Comparison of ENCODE assay signal across 8 cellular contexts in genomic region chr12:47705571-47706425, GRCh38. TPM values are rescaled to one million over a fixed set of nuclear protein-coding genes. Genes with fewer than 3 reads are reported as not detected.
DNase-seq lines count a peak whose midpoint lies in the region; ATAC-seq, FAIRE-seq and TF ChIP-seq lines count a peak whose summit lies in the region.

Gene RPAP3 (minus strand): TSS chr12:47706030. CDS start chr12:47702840, 3,190 bp downstream.

- peak; percentile 85 for FAIRE-seq in HTR-8/SVneo (lab: Jason Lieb, UNC)

- H2BK120ac ChIP-seq in mesendoderm (ENCODE audit: low read depth, low read length): no peak within 1 kb of the TSS

- peak; percentile 77 for TF ChIP-seq CTCF in endodermal cell (conservative IDR thresholded peaks at IDR 0.05)

- H3K4me3 Mint-ChIP-seq in activated CD8-positive, alpha-beta memory T cell treated with anti-CD3 and anti-CD28 coated beads, Interleukin-2, amount 10 ng/mL, durations not matched to agents 7 days and 5 days: peak within 1 kb of the TSS; percentile 87
- H3K4me3 Mint-ChIP-seq in endodermal cell: peak within 1 kb of the TSS; percentile 83

- no peak within 1 kb of the TSS for H2BK5ac ChIP-seq in mesendoderm (ENCODE audit: low read length)

- no peak within 1 kb of the TSS for H2BK15ac ChIP-seq in mesendoderm (replicated peaks; ENCODE audit: low read depth)

- peak within 1 kb of the TSS; percentile 99 for H3K56ac ChIP-seq in mesendoderm (ENCODE audit: low read length)

- no peak within 1 kb of the TSS for H2AK5ac ChIP-seq in mesendoderm (ENCODE audit: low read length)

- H3K27ac ChIP-seq in endodermal cell (ENCODE audit: low read depth, low read length) (peak within 1 kb of the TSS; percentile 51), mesendoderm (ENCODE audit: low read depth, low read length) (peak within 1 kb of the TSS; percentile 41)

- no peak within 1 kb of the TSS for H3K23ac ChIP-seq in mesendoderm (ENCODE audit: low read length)

- H3K4me1 Mint-ChIP-seq in activated CD8-positive, alpha-beta memory T cell treated with anti-CD3 and anti-CD28 coated beads, Interleukin-2, amount 10 ng/mL, durations not matched to agents 7 days and 5 days: peaks cover 55% of the 10 kb centered on the region
- peaks cover 16% of the 10 kb centered on the region for H3K4me1 Mint-ChIP-seq in endodermal cell

- no peaks in the 10 kb centered on the region for H3K9me3 Mint-ChIP-seq in activated CD8-positive, alpha-beta memory T cell treated with anti-CD3 and anti-CD28 coated beads, Interleukin-2, amount 10 ng/mL, durations not matched to agents 7 days and 5 days (ENCODE audit: low read depth)
- H3K9me3 Mint-ChIP-seq in endodermal cell: no peaks in the 10 kb centered on the region

- peak within 1 kb of the TSS; percentile 28 for H3K4me2 ChIP-seq in mesendoderm (ENCODE audit: low read length)

- H3K9me3 ChIP-seq in NT2/D1 (ENCODE audit: insufficient read depth, low read length) (no peaks in the 10 kb centered on the region), endodermal cell (ENCODE audit: control insufficient read depth, low read length) (no peaks in the 10 kb centered on the region)

- H3K4me3 ChIP-seq in NT2/D1 (ENCODE audit: insufficient read length, low read depth): peak within 1 kb of the TSS; percentile 72
- H3K4me3 ChIP-seq in endodermal cell (ENCODE audit: low read length): peak within 1 kb of the TSS; percentile 87
- H3K4me3 ChIP-seq in mesendoderm (ENCODE audit: low read length): peak within 1 kb of the TSS; percentile 75

- peak within 1 kb of the TSS; percentile 99 for H3K27ac Mint-ChIP-seq in activated CD8-positive, alpha-beta memory T cell treated with anti-CD3 and anti-CD28 coated beads, Interleukin-2, amount 10 ng/mL, durations not matched to agents 7 days and 5 days
- H3K27ac Mint-ChIP-seq in endodermal cell: peak within 1 kb of the TSS; percentile 95

- peaks cover 22% of the 10 kb centered on the region for H3K36me3 Mint-ChIP-seq in activated CD8-positive, alpha-beta memory T cell treated with anti-CD3 and anti-CD28 coated beads, Interleukin-2, amount 10 ng/mL, durations not matched to agents 7 days and 5 days
- H3K36me3 Mint-ChIP-seq in endodermal cell (ENCODE audit: low read depth): peaks cover 4% of the 10 kb centered on the region

- H3K27me3 ChIP-seq in NT2/D1 (ENCODE audit: insufficient read depth, insufficient read length) (no peaks in the 10 kb centered on the region), endodermal cell (ENCODE audit: control insufficient read depth, insufficient read depth, low read length, poor library complexity, severe bottlenecking) (no peaks in the 10 kb centered on the region), mesendoderm (ENCODE audit: insufficient read depth, low read length, poor library complexity) (no peaks in the 10 kb centered on the region)

- peak within 1 kb of the TSS; percentile 44 for H3K4ac ChIP-seq in mesendoderm (ENCODE audit: low read depth, low read length)

- peaks cover 18% of the 10 kb centered on the region for H3K79me2 ChIP-seq in mesendoderm (ENCODE audit: control insufficient read depth, insufficient read depth, low read length)

- no peaks in the 10 kb centered on the region for H3K27me3 Mint-ChIP-seq in activated CD8-positive, alpha-beta memory T cell treated with anti-CD3 and anti-CD28 coated beads, Interleukin-2, amount 10 ng/mL, durations not matched to agents 7 days and 5 days
- H3K27me3 Mint-ChIP-seq in endodermal cell (ENCODE audit: insufficient read depth): no peaks in the 10 kb centered on the region

- H3K36me3 ChIP-seq in NT2/D1 (ENCODE audit: insufficient read depth, insufficient read length, low read length) (peaks cover 21% of the 10 kb centered on the region), endodermal cell (ENCODE audit: control insufficient read depth, insufficient read depth, low read length) (peaks cover 22% of the 10 kb centered on the region), mesendoderm (ENCODE audit: control insufficient read depth, insufficient read depth, low read length) (no peaks in the 10 kb centered on the region)

- H3K79me1 ChIP-seq in mesendoderm (ENCODE audit: low read length): peaks cover 11% of the 10 kb centered on the region

- WGBS in endodermal cell (ENCODE audit: insufficient coverage in 1 of 2, insufficient read length in 1 of 2), 2 experiments: 0% methylated on average over 10 to 66 of the region's 66 CpGs
- no CpG with 5 or more reads among the region's 66 CpGs for WGBS in mesendoderm (ENCODE audit: extremely low coverage, insufficient coverage, low lambda C conversion rate)

- H3K4me1 ChIP-seq in NT2/D1 (ENCODE audit: insufficient read depth, insufficient read length) (no peaks in the 10 kb centered on the region), endodermal cell (ENCODE audit: control insufficient read depth, insufficient read depth, low read length) (no peaks in the 10 kb centered on the region), mesendoderm (ENCODE audit: control insufficient read depth, low read depth, low read length) (no peaks in the 10 kb centered on the region)

- no peak within 1 kb of the TSS for H4K8ac ChIP-seq in mesendoderm (ENCODE audit: low read depth, low read length)

- H4K5ac ChIP-seq in mesendoderm (ENCODE audit: low read length): no peak within 1 kb of the TSS

- peak within 1 kb of the TSS; percentile 54 for H3K18ac ChIP-seq in mesendoderm (ENCODE audit: low read length)

- H3K9ac ChIP-seq in NT2/D1 (ENCODE audit: insufficient read length, low read depth) (peak within 1 kb of the TSS; percentile 85), endodermal cell (ENCODE audit: extremely low read depth, low read length, poor library complexity, severe bottlenecking) (peak within 1 kb of the TSS; percentile 40), mesendoderm (ENCODE audit: low read length) (peak within 1 kb of the TSS; percentile 87)

- peak; percentile 87 for DNase-seq in COLO829 (ENCODE audit: low spot score)
- peak; percentile 90 for DNase-seq in HTR-8/SVneo (ENCODE audit: insufficient read length, low spot score)
- peak; percentile 95 for DNase-seq in NT2/D1 (ENCODE audit: low read depth, low spot score)
- peak; percentile 99 for DNase-seq in activated CD8-positive, alpha-beta memory T cell treated with anti-CD3 and anti-CD28 coated beads, Interleukin-2, amount 10 ng/mL, durations not matched to agents 7 days and 5 days
- peak; percentile 99 for DNase-seq in endodermal cell
- peak; percentile 96 for DNase-seq in mesendoderm
- peak; percentile 96 for DNase-seq in stimulated activated CD8-positive, alpha-beta memory T cell treated with anti-CD3 and anti-CD28 coated beads, Interleukin-15, amount 100 ng/mL, for 1 hour (ENCODE audit: low read depth)

- CTCF ChIA-PET in activated CD8-positive, alpha-beta memory T cell treated with anti-CD3 and anti-CD28 coated beads, Interleukin-2, amount 10 ng/mL, durations not matched to agents 7 days and 5 days (lab: Charles Lee): interaction anchor here (0.6 to 24.5 kb wide), 11 partner anchors 10 to 163 kb away, joined by 3 to 443 read pairs (median 5); partner anchors contain the start of gene SLC48A1

- peak; percentile 77 for ATAC-seq in GM21360 (IDR thresholded peaks at IDR 0.05; ENCODE audit: unreplicated experiment)
- peak; percentile 97 for ATAC-seq in activated CD8-positive, alpha-beta memory T cell treated with anti-CD3 and anti-CD28 coated beads, Interleukin-2, amount 10 ng/mL, durations not matched to agents 7 days and 5 days

RNA-seq across cellular contexts. Expression of gene RPAP3, which starts in this region (rescaled TPM):
- total RNA-seq in activated CD8-positive, alpha-beta memory T cell treated with anti-CD3 and anti-CD28 coated beads, Interleukin-2, amount 10 ng/mL, durations not matched to agents 7 days and 5 days: 10 to 100 TPM; 41.3 to 51.4 TPM
- total RNA-seq in endodermal cell: 10 to 100 TPM; 52.0 to 56.9 TPM
- 39.0 TPM for polyA plus RNA-seq in endodermal cell (2013, experiment 1 of 2)
- 39.5 TPM for polyA plus RNA-seq in endodermal cell (2013, experiment 2 of 2)
- 56.4 TPM for polyA plus RNA-seq in mesendoderm (2013, experiment 1 of 2)
- polyA plus RNA-seq in mesendoderm (2013, experiment 2 of 2): 57.0 TPM

Comparison
In these comparisons a context has a peak if more than half of its experiments do, and no peak if none do; other contexts are left out.
1. Peak in every context shown above with its lines: DNase-seq, ATAC-seq, H3K4me3 ChIP-seq and H3K27ac ChIP-seq.